In genomic region chr13:33188093-33188882, GRCh38 we compare ENCODE assay signal across 11 cellular contexts.
DNase-seq lines count a peak whose midpoint lies in the region; ATAC-seq and TF ChIP-seq lines count a peak whose summit lies in the region.
"Had no signal": no experiment of that assay in that cellular context is flagged by ENCODE, and none has a peak within 500 bp of the region (broad histone marks: within the 10 kb centered on the region; RNA-seq: fewer than 3 reads in every experiment).

No MANE protein-coding gene starts in this region.

- no peaks in the 10 kb centered on the region for H3K27me3 ChIP-seq in adipocyte (replicated peaks; ENCODE audit: control insufficient read depth, insufficient read depth, low read length)
- H3K27me3 ChIP-seq in smooth muscle cell (ENCODE audit: low read depth): no peaks in the 10 kb centered on the region

- H3K9ac ChIP-seq in adipocyte (ENCODE audit: low read length): no peak overlapping the region
- H3K9ac ChIP-seq in smooth muscle cell (ENCODE audit: low read depth): peak overlapping the region; percentile 37

- H3F3A ChIP-seq in smooth muscle cell (ENCODE audit: low read depth): peaks cover 34% of the 10 kb centered on the region

- DNase-seq in adipocyte (ENCODE audit: low read depth) (no peak), smooth muscle cell (lab: John Stamatoyannopoulos, UW; ENCODE audit: unreplicated experiment) (no peak), islet precursor cell (no peak), head of caudate nucleus (no peak), NOMO-1 treated with DMSO at 0.1 percent for 48 hours (lab: John Stamatoyannopoulos, UW; ENCODE audit: unreplicated experiment) (no peak)
- no peak for DNase-seq in stimulated activated CD4-positive, alpha-beta T cell treated with anti-CD3 and anti-CD28 coated beads, Interleukin-4, amount 100 ng/mL, for 4 hours
- DNase-seq: central memory CD4-positive, alpha-beta T cell; substantia nigra had no signal

- ATAC-seq in GM19328 (IDR thresholded peaks at IDR 0.05; ENCODE audit: unreplicated experiment): peak; percentile 57
- ATAC-seq in HG02885 (IDR thresholded peaks at IDR 0.05; ENCODE audit: poor library complexity, unreplicated experiment): peak; percentile 82

- intact Hi-C loops in head of caudate nucleus (cut with DNase I): no loop called here

- peak overlapping the region; percentile 33 for H3K4me2 ChIP-seq in smooth muscle cell

- H3K4me3 ChIP-seq in adipocyte (ENCODE audit: low read length) (peak overlapping the region; percentile 25), smooth muscle cell (no peak overlapping the region)
- H3K4me3 ChIP-seq: HAP-1 had no signal

- TF ChIP-seq CTCF in smooth muscle cell (IDR thresholded peaks at IDR 0.05; ENCODE audit: borderline replicate concordance, insufficient read depth, poor library complexity, severe bottlenecking): no peak

- 86% methylated on average over 4 of the region's 4 CpGs for WGBS in smooth muscle cell (ENCODE audit: low lambda C conversion rate)

- H3K36me3 ChIP-seq in adipocyte (ENCODE audit: control insufficient read depth, insufficient read depth, low read length, severe bottlenecking) (no peaks in the 10 kb centered on the region), smooth muscle cell (ENCODE audit: low read depth) (no peaks in the 10 kb centered on the region)
- H3K36me3 ChIP-seq: HAP-1 had no signal

- H3K9me3 ChIP-seq in adipocyte (ENCODE audit: control insufficient read depth, low read length) (no peaks in the 10 kb centered on the region), smooth muscle cell (replicated peaks; ENCODE audit: low read depth) (no peaks in the 10 kb centered on the region)
- H3K9me3 ChIP-seq: HAP-1 had no signal

- peak overlapping the region; percentile 90 for H3K27ac ChIP-seq in smooth muscle cell (ENCODE audit: low read depth)

- H4K20me1 ChIP-seq in smooth muscle cell (ENCODE audit: low read depth): no peaks in the 10 kb centered on the region

- H3K4me1 ChIP-seq in adipocyte (ENCODE audit: control insufficient read depth, insufficient read depth, low read length) (peaks cover 21% of the 10 kb centered on the region), smooth muscle cell (ENCODE audit: low read depth) (peaks cover 23% of the 10 kb centered on the region)
- H3K4me1 ChIP-seq: HAP-1 had no signal

- H2AFZ ChIP-seq in smooth muscle cell (ENCODE audit: low read depth): no peak overlapping the region

- H3K79me2 ChIP-seq in smooth muscle cell (ENCODE audit: low read depth): peaks cover 21% of the 10 kb centered on the region
